Comparison of ENCODE assay signal across 15 cellular contexts in the genomic region with DNA sequence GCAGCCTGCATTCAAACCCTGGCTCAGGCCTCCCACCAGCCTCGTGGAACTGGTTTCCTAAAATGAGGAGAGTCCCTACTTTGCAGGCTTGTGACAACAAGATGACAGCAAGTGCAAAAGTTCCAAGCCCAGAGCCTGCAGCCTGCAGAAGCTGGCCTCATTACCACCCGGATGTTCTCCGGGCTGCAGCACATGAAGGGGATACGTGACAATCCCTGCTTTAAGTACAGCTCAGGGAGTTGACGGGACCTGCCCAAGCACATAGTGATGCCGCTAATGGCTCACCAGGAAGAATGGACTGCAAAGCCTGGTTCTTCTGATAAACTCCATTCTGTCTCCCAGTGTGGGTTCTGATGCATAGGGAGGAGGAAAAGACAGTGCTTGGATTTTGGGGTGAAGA. TPM values are rescaled to one million over a fixed set of nuclear protein-coding genes. Genes with fewer than 3 reads are reported as not detected.
DNase-seq lines count a peak whose midpoint lies in the region; TF ChIP-seq lines count a peak whose summit lies in the region.
"Had no signal": no experiment of that assay in that cellular context is flagged by ENCODE, and none has a peak within 500 bp of the region (broad histone marks: within the 10 kb centered on the region; RNA-seq: fewer than 3 reads in every experiment).

No MANE protein-coding gene starts in this region.

- H3K27me3 ChIP-seq in AG04450 (ENCODE audit: control insufficient read depth, insufficient read depth, low read length) (no peaks in the 10 kb centered on the region), endodermal cell (ENCODE audit: control insufficient read depth, insufficient read depth, low read length, poor library complexity, severe bottlenecking) (no peaks in the 10 kb centered on the region), SJCRH30 (no peaks in the 10 kb centered on the region)
- H3K27me3 ChIP-seq: esophagus muscularis mucosa had no signal

- no peaks in the 10 kb centered on the region for H3K9me3 Mint-ChIP-seq in HFFc6
- H3K9me3 Mint-ChIP-seq in endothelial cell (ENCODE audit: unreplicated experiment) = no peaks in the 10 kb centered on the region
- no peaks in the 10 kb centered on the region for H3K9me3 Mint-ChIP-seq in osteocyte (ENCODE audit: unreplicated experiment)
- peaks cover 11% of the 10 kb centered on the region for H3K9me3 Mint-ChIP-seq in endodermal cell
- no peaks in the 10 kb centered on the region for H3K9me3 Mint-ChIP-seq in Calu3 (ENCODE audit: low read depth, unreplicated experiment)

- intact Hi-C loops in Calu3 (cut with micrococcal nuclease; ENCODE audit: unreplicated experiment) = no loop called here

- H3K9me3 ChIP-seq in AG04450 (ENCODE audit: control insufficient read depth, insufficient read depth, low read length) = peaks cover 4% of the 10 kb centered on the region
- peaks cover 6% of the 10 kb centered on the region for H3K9me3 ChIP-seq in endodermal cell (ENCODE audit: control insufficient read depth, low read length)
- H3K9me3 ChIP-seq in SJCRH30 (replicated peaks) = 0 out of 2 replicates have a peak, but pooled peaks cover 2% of the 10 kb centered on the region
- H3K9me3 ChIP-seq: esophagus muscularis mucosa had no signal

- H3K27ac Mint-ChIP-seq in HFFc6 (peak overlapping the region; percentile 65), endothelial cell (ENCODE audit: unreplicated experiment) (peak overlapping the region; percentile 78), osteocyte (ENCODE audit: unreplicated experiment) (peak overlapping the region; percentile 100), endodermal cell (no peak overlapping the region), Calu3 (ENCODE audit: unreplicated experiment) (no peak overlapping the region)

- POLR2A ChIA-PET in AG04450 (lab: Yijun Ruan, JAX) = no interaction called here

- H3K4me1 ChIP-seq in endodermal cell (ENCODE audit: control insufficient read depth, insufficient read depth, low read length) (no peaks in the 10 kb centered on the region), SJCRH30 (peaks cover 33% of the 10 kb centered on the region)

- DNase-seq in AG04450 (ENCODE audit: low read depth, low spot score) (no peak), HFFc6 (no peak), endothelial cell (ENCODE audit: low spot score) (no peak), osteocyte (ENCODE audit: extremely low spot score, unreplicated experiment) (no peak), endodermal cell (no peak), SJCRH30 (no peak), Calu3 (no peak), DMS153 treated with DMSO at 0.1 percent for 48 hours (lab: John Stamatoyannopoulos, UW; ENCODE audit: unreplicated experiment) (no peak)
- DNase-seq: AML-193; NCI-H187; NCI-H510A treated with DMSO at 0.1 percent for 48 hours; stimulated activated CD4-positive, alpha-beta T cell treated with anti-CD3 and anti-CD28 coated beads, Interleukin-1b, Interleukin-23, amount 100 ng/mL, for 48 hours had no signal

- H3K27ac ChIP-seq in AG04450 (ENCODE audit: low read depth, low read length) (peak overlapping the region; percentile 39), endodermal cell (ENCODE audit: low read depth, low read length) (no peak overlapping the region), SJCRH30 (no peak overlapping the region)

- TF ChIP-seq CTCF in AG04450 (IDR thresholded peaks at IDR 0.05; ENCODE audit: low read depth, low read length) (no peak), HFFc6 (IDR thresholded peaks at IDR 0.05) (no peak), endothelial cell (IDR thresholded peaks at IDR 0.05; ENCODE audit: unreplicated experiment) (no peak), osteocyte (IDR thresholded peaks at IDR 0.05) (no peak), endodermal cell (conservative IDR thresholded peaks at IDR 0.05) (no peak), Calu3 (IDR thresholded peaks at IDR 0.05; ENCODE audit: unreplicated experiment) (no peak)

- WGBS in endodermal cell (ENCODE audit: insufficient coverage in 1 of 2, insufficient read length in 1 of 2), 2 experiments = 91 to 98% methylated on average over 6 of the region's 6 CpGs

- H3K4me3 ChIP-seq in AG04450 (ENCODE audit: low read depth, low read length) (no peak overlapping the region), endodermal cell (ENCODE audit: low read length) (no peak overlapping the region), SJCRH30 (no peak overlapping the region)
- H3K4me3 ChIP-seq: esophagus muscularis mucosa had no signal

- CTCF ChIA-PET in AG04450 (lab: Charles Lee) (no interaction called here), Calu3 (lab: Charles Lee) (no interaction called here)

- H3K4me3 Mint-ChIP-seq in HFFc6 (no peak overlapping the region), endothelial cell (ENCODE audit: unreplicated experiment) (no peak overlapping the region), osteocyte (ENCODE audit: unreplicated experiment) (no peak overlapping the region), endodermal cell (no peak overlapping the region), Calu3 (ENCODE audit: low read depth, unreplicated experiment) (no peak overlapping the region)

- H3K4me1 Mint-ChIP-seq in HFFc6 (ENCODE audit: low read depth) = peaks cover 78% of the 10 kb centered on the region
- H3K4me1 Mint-ChIP-seq in endothelial cell (ENCODE audit: unreplicated experiment) = peaks cover 53% of the 10 kb centered on the region
- peaks cover 72% of the 10 kb centered on the region for H3K4me1 Mint-ChIP-seq in osteocyte (ENCODE audit: unreplicated experiment)
- peaks cover 16% of the 10 kb centered on the region for H3K4me1 Mint-ChIP-seq in endodermal cell
- peaks cover 27% of the 10 kb centered on the region for H3K4me1 Mint-ChIP-seq in Calu3 (ENCODE audit: low read depth, unreplicated experiment)

- H3K27me3 Mint-ChIP-seq in HFFc6 (ENCODE audit: insufficient read depth) (peaks cover 10% of the 10 kb centered on the region), endothelial cell (ENCODE audit: unreplicated experiment) (no peaks in the 10 kb centered on the region), osteocyte (ENCODE audit: unreplicated experiment) (no peaks in the 10 kb centered on the region), endodermal cell (ENCODE audit: insufficient read depth) (no peaks in the 10 kb centered on the region), Calu3 (ENCODE audit: unreplicated experiment) (no peaks in the 10 kb centered on the region)

- peaks cover 65% of the 10 kb centered on the region for H3K36me3 ChIP-seq in endodermal cell (ENCODE audit: control insufficient read depth, insufficient read depth, low read length)
- peaks cover 14% of the 10 kb centered on the region for H3K36me3 ChIP-seq in SJCRH30

- BruUV-seq in Calu3 (replicated peaks; lab: Mats Ljungman, UMichigan) = no TSS peak

- H3K36me3 Mint-ChIP-seq in HFFc6 (ENCODE audit: low read depth) = peaks cover 69% of the 10 kb centered on the region
- peaks cover 67% of the 10 kb centered on the region for H3K36me3 Mint-ChIP-seq in endothelial cell (ENCODE audit: low read depth, unreplicated experiment)
- peaks cover 24% of the 10 kb centered on the region for H3K36me3 Mint-ChIP-seq in osteocyte (ENCODE audit: unreplicated experiment)
- H3K36me3 Mint-ChIP-seq in endodermal cell (ENCODE audit: low read depth) = peaks cover 62% of the 10 kb centered on the region
- peaks cover 24% of the 10 kb centered on the region for H3K36me3 Mint-ChIP-seq in Calu3 (ENCODE audit: insufficient read depth, unreplicated experiment)

- H3K9ac ChIP-seq in endodermal cell (ENCODE audit: extremely low read depth, low read length, poor library complexity, severe bottlenecking) = no peak overlapping the region

RNA-seq across cellular contexts. Expression of a gene that starts 15.0 kb away (rescaled TPM):
- 44.7 and 50.5 TPM in 2 replicates for polyA plus RNA-seq in AG04450 (2011; rRNA removed)
- polyA minus RNA-seq in AG04450 (2011; rRNA and poly(A)+ RNA removed) = 64.2 and 77.4 TPM in 2 replicates
- total RNA-seq in HFFc6 (2021; fragmentation: NEBNext Ultra II Directional; extraction: Animal tissue kit (Norgen Biotek cat#: 25700)) = 10 to 100 TPM; 75.8 to 96.2 (median 79.1) TPM
- total RNA-seq in endothelial cell (ENCODE audit: unreplicated experiment) = 67.5 TPM
- 96.9 and 109 TPM in 2 replicates for total RNA-seq in osteocyte
- 10 to 100 TPM; 27.1 to 28.3 TPM for total RNA-seq in endodermal cell
- 16.6 TPM for polyA plus RNA-seq in endodermal cell (2013, experiment 1 of 2)
- polyA plus RNA-seq in endodermal cell (2013, experiment 2 of 2) = 20.3 TPM
- total RNA-seq in SJCRH30 (2014; rRNA removed; shearing (Covaris generic)) = 12.1 and 12.3 TPM in 2 replicates
- 38.1 and 42.9 TPM in 2 replicates for total RNA-seq in Calu3 (2022)

RNA-seq across cellular contexts. Expression of a gene that starts 37.5 kb away (rescaled TPM):
- not detected in 2 replicates for polyA plus RNA-seq in AG04450 (2011; rRNA removed)
- not detected in 2 replicates for polyA minus RNA-seq in AG04450 (2011; rRNA and poly(A)+ RNA removed)
- not detected for total RNA-seq in HFFc6 (2021; fragmentation: NEBNext Ultra II Directional; extraction: Animal tissue kit (Norgen Biotek cat#: 25700))
- total RNA-seq in endothelial cell (ENCODE audit: unreplicated experiment) (0.41 TPM), osteocyte (not detected in 2 replicates), endodermal cell (not detected), Calu3 (2022) (not detected in 2 replicates)
- polyA plus RNA-seq in endodermal cell (2013, experiment 1 of 2) = not detected
- polyA plus RNA-seq in endodermal cell (2013, experiment 2 of 2) = not detected
- not detected in 2 replicates for total RNA-seq in SJCRH30 (2014; rRNA removed; shearing (Covaris generic))
- total RNA-seq: esophagus muscularis mucosa, OCI-LY7, urinary bladder had no signal
- polyA plus RNA-seq: urinary bladder had no signal

Comparison
In these comparisons a context has a peak if more than half of its experiments do, and no peak if none do; other contexts are left out.
1. H3K27ac Mint-ChIP-seq: peak in HFFc6 (single experiment), endothelial cell (single experiment) and osteocyte (single experiment); none in endodermal cell (single experiment) and Calu3 (single experiment).